1 cellular context compared by ENCODE assay signal in the genomic region with DNA sequence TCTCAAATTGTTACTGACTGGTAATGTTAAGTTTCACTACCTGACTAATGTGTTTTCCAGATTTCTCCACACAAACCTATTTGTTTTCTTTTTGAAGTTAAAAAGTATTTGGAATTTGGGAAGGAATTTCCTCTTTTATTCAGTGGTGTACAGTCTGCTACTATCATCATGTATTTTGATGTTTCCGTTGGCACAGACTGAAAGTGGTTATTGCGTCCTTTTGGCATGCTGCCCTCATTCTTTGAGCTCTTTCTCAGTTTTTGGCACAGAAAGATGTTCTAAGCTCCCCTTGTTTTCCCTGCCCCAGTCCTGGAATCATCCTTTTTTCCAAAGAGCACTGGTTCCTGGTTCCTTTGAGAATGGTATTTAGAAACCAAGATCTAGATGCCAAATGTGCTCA.
TF ChIP-seq lines count a peak whose summit lies in the region.

No MANE protein-coding gene starts in this region.

TF ChIP-seq in IMR-90, 13 proteins besides CTCF, POLR2A, EP300 and RAD21 (continued from another document):
- TF ChIP-seq, protein P1, sequence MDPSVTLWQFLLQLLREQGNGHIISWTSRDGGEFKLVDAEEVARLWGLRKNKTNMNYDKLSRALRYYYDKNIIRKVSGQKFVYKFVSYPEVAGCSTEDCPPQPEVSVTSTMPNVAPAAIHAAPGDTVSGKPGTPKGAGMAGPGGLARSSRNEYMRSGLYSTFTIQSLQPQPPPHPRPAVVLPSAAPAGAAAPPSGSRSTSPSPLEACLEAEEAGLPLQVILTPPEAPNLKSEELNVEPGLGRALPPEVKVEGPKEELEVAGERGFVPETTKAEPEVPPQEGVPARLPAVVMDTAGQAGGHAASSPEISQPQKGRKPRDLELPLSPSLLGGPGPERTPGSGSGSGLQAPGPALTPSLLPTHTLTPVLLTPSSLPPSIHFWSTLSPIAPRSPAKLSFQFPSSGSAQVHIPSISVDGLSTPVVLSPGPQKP (IDR thresholded peaks at IDR 0.05; ENCODE audit: borderline replicate concordance, low read depth, low read length): no peak
- TF ChIP-seq RCOR1 (IDR thresholded peaks at IDR 0.05; ENCODE audit: insufficient replicate concordance, low read length) (no peak), CHD1 (IDR thresholded peaks at IDR 0.05; ENCODE audit: low read depth, low read length) (no peak), BHLHE40 (IDR thresholded peaks at IDR 0.05; ENCODE audit: low read depth, low read length) (no peak)
